In genomic region chr13:27620377-27621115, GRCh38 we compare ENCODE assay signal across 8 cellular contexts. TPM values are rescaled to one million over a fixed set of nuclear protein-coding genes. Genes with fewer than 3 reads are reported as not detected.
A peak's percentile ranks its signal among the peaks of the same experiment; 100 is the strongest.
DNase-seq lines count a peak whose midpoint lies in the region; ATAC-seq and TF ChIP-seq lines count a peak whose summit lies in the region.

Gene LNX2, minus strand, starts transcription at chr13:27620529. Its CDS starts 38,826 bp downstream, at chr13:27581703.

- H3K9me3 ChIP-seq in muscle layer of duodenum (ENCODE audit: control insufficient read depth in 1 of 2, low read length in 2 of 2) = no peaks in the 10 kb centered on the region

- H3K36me3 ChIP-seq in muscle layer of duodenum (ENCODE audit: control insufficient read depth in 1 of 2, insufficient read depth in 2 of 2, low read length in 2 of 2) = peaks cover 0 to 7% of the 10 kb centered on the region in 2 donors

- H3K4me3 ChIP-seq in muscle layer of duodenum (ENCODE audit: low read depth in 1 of 2, low read length in 2 of 2) = peak within 1 kb of the TSS; percentile 86 to 88

- peak within 1 kb of the TSS; percentile 88 for H3K27ac ChIP-seq in muscle layer of duodenum (ENCODE audit: low read length)

- peaks cover 11 to 20% of the 10 kb centered on the region in 2 donors for H3K4me1 ChIP-seq in muscle layer of duodenum (ENCODE audit: control insufficient read depth in 1 of 2, insufficient read depth in 2 of 2, low read length in 2 of 2)

- ATAC-seq in GM21717 (IDR thresholded peaks at IDR 0.05; ENCODE audit: unreplicated experiment) (peak; percentile 90), esophagus mucosa (peak; percentile 95)

- no peaks in the 10 kb centered on the region for H3K27me3 ChIP-seq in muscle layer of duodenum (ENCODE audit: low read depth, low read length)

- DNase-seq in DMS53 (lab: John Stamatoyannopoulos, UW) (peak; percentile 99), KG1 (lab: John Stamatoyannopoulos, UW) (peak; percentile 84)
- DNase-seq in activated T-cell treated with anti-CD3 and anti-CD28 coated beads, Interleukin-2, amount 50 U/mL, for 48 hours = peak; percentile 97 to 98
- peak; percentile 93 for DNase-seq in stimulated activated CD8-positive, alpha-beta memory T cell treated with anti-CD3 and anti-CD28 coated beads, Interleukin-7, amount 100 ng/mL, for 24 hours (ENCODE audit: low read depth)

TF ChIP-seq in PFSK-1, 5 proteins besides CTCF, POLR2A, EP300 and RAD21:
- TF ChIP-seq POLR2AphosphoS5 (IDR thresholded peaks at IDR 0.05; ENCODE audit: low read depth, low read length) (no peak), SIN3A (IDR thresholded peaks at IDR 0.05; ENCODE audit: borderline replicate concordance, insufficient read depth, low read length) (peak; percentile 13; the same call in 1 of the 2 replicates), REST (IDR thresholded peaks at IDR 0.05; ENCODE audit: insufficient read depth in 1 of 2, low read depth in 2 of 2, low read length in 2 of 2) (no peak)

RNA-seq across cellular contexts. Expression of gene LNX2, which starts in this region (rescaled TPM):
- polyA plus RNA-seq in PFSK-1 (2012; ENCODE audit: insufficient read length, low read depth) = 1.6 TPM
- total RNA-seq in esophagus mucosa = 13.5 TPM

Comparison
In these comparisons a context has a peak if more than half of its experiments do, and no peak if none do; other contexts are left out.
1. Peak in every context shown above with its lines: DNase-seq, ATAC-seq, H3K4me3 ChIP-seq and H3K27ac ChIP-seq.